In genomic region chr1:226632922-226633351, GRCh38 we compare ENCODE assay signal across 12 cellular contexts.
DNase-seq lines count a peak whose midpoint lies in the region; ATAC-seq and TF ChIP-seq lines count a peak whose summit lies in the region.
"Had no signal": no experiment of that assay in that cellular context is flagged by ENCODE, and none has a peak within 500 bp of the region (broad histone marks: within the 10 kb centered on the region; RNA-seq: fewer than 3 reads in every experiment).

No MANE protein-coding gene starts in this region.

- 53 to 69% methylated on average over 7 to 10 of the region's 10 CpGs for WGBS in transverse colon (ENCODE audit: low coverage in 1 of 2), 2 donors

- H3K27ac ChIP-seq in left ventricle myocardium inferior (replicated peaks) (peak overlapping the region; percentile 46), muscle layer of colon (ENCODE audit: low read depth, low read length) (peak overlapping the region; percentile 57), transverse colon (peak overlapping the region; percentile 59 to 68 (median 66))
- H3K27ac ChIP-seq: SJSA1 had no signal

- TF ChIP-seq POLR2A in transverse colon (IDR thresholded peaks at IDR 0.05), result no peak

- H3K27me3 ChIP-seq in left ventricle myocardium inferior (ENCODE audit: low read depth) (no peaks in the 10 kb centered on the region), muscle layer of colon (ENCODE audit: control insufficient read depth in 1 of 2, insufficient read depth in 2 of 2, low read length in 2 of 2) (no peaks in the 10 kb centered on the region), transverse colon (no peaks in the 10 kb centered on the region)
- H3K27me3 ChIP-seq: SJSA1 had no signal

- H3K9me3 ChIP-seq in left ventricle myocardium inferior (replicated peaks) (no peaks in the 10 kb centered on the region), muscle layer of colon (ENCODE audit: low read length) (no peaks in the 10 kb centered on the region), transverse colon (no peaks in the 10 kb centered on the region)
- H3K9me3 ChIP-seq: SJSA1 had no signal

- in situ Hi-C loops in transverse colon (cut with MboI; ENCODE audit: low pct_ligation_motif_present in 1 of 4, low pct_unique_long_range_greater_than_20kb in 1 of 4, low sequenced_read_pairs in 3 of 4), result loop anchor here in 2 of 4 donors (10.0 to 25.0 kb wide), 2 partner anchors 192 to 804 kb away; no protein-coding TSS in a partner anchor

- intact Hi-C loops in left ventricle myocardium inferior (cut with micrococcal nuclease), result loop anchor here (5.0 to 10.0 kb wide), 2 partner anchors 52 to 199 kb away; no protein-coding TSS in a partner anchor
- intact Hi-C loops in cardiac septum (cut with DNase I), result no loop called here
- intact Hi-C loops in transverse colon (cut with DNase I; ENCODE audit: low total_unique reads), result loop anchor here (5.0 to 10.0 kb wide), 2 partner anchors 62 to 194 kb away; no protein-coding TSS in a partner anchor

- peaks cover 52% of the 10 kb centered on the region for H3K4me1 ChIP-seq in left ventricle myocardium inferior
- H3K4me1 ChIP-seq in muscle layer of colon (ENCODE audit: insufficient read depth, low read length), result peaks cover 60% of the 10 kb centered on the region
- peaks cover 7 to 37% (median 19%) of the 10 kb centered on the region in 4 donors for H3K4me1 ChIP-seq in transverse colon

- H3K36me3 ChIP-seq in left ventricle myocardium inferior (peaks cover 12% of the 10 kb centered on the region), muscle layer of colon (ENCODE audit: insufficient read depth, low read length) (peaks cover 46% of the 10 kb centered on the region), transverse colon (no peaks in the 10 kb centered on the region)

- no peak for ATAC-seq in HG02763 (IDR thresholded peaks at IDR 0.05; ENCODE audit: unreplicated experiment)
- ATAC-seq: left lobe of liver had no signal

- TF ChIP-seq EP300 in transverse colon (IDR thresholded peaks at IDR 0.05; ENCODE audit: low read depth), result no peak

- H3K4me3 ChIP-seq in left ventricle myocardium inferior (no peak overlapping the region), muscle layer of colon (ENCODE audit: low read depth in 1 of 2, low read length in 2 of 2) (no peak overlapping the region), transverse colon (no peak overlapping the region)
- H3K4me3 ChIP-seq: SJSA1 had no signal

- peak overlapping the region; percentile 28 for H3K9ac ChIP-seq in muscle layer of colon (ENCODE audit: low read length)

- no peak for DNase-seq in left ventricle myocardium inferior
- no peak for DNase-seq in cardiac septum (ENCODE audit: low spot score)
- DNase-seq in activated naive CD4-positive, alpha-beta T cell treated with anti-CD3 and anti-CD28 coated beads, Interleukin-2, amount 50 U/mL, for 16 hours, result peak; percentile 57
- DNase-seq in transverse colon, result no peak
- no peak for DNase-seq in COR-L47 (lab: John Stamatoyannopoulos, UW)
- DNase-seq in AG08395 (ENCODE audit: low spot score), result no peak
- DNase-seq: AML-193, erythroblast had no signal

- TF ChIP-seq CTCF in left ventricle myocardium inferior (IDR thresholded peaks at IDR 0.05; ENCODE audit: borderline replicate concordance) (no peak), transverse colon (IDR thresholded peaks at IDR 0.05) (no peak)
